In genomic region chr18:31497404-31497710, GRCh38 we compare ENCODE assay signal across 9 cellular contexts. TPM values are rescaled to one million over a fixed set of nuclear protein-coding genes. Genes with fewer than 3 reads are reported as not detected.
A peak's percentile ranks its signal among the peaks of the same experiment; 100 is the strongest.
DNase-seq lines count a peak whose midpoint lies in the region; ATAC-seq and TF ChIP-seq lines count a peak whose summit lies in the region.
"Had no signal": no experiment of that assay in that cellular context is flagged by ENCODE, and none has a peak within 500 bp of the region (broad histone marks: within the 10 kb centered on the region; RNA-seq: fewer than 3 reads in every experiment).

No MANE protein-coding gene starts in this region.

- peaks cover 3 to 8% of the 10 kb centered on the region in 2 donors for H3K27me3 ChIP-seq in duodenal mucosa (ENCODE audit: control insufficient read depth in 1 of 2, insufficient read depth in 2 of 2, low read length in 2 of 2)
- peaks cover 0 to 8% (median 4%) of the 10 kb centered on the region in 4 donors for H3K27me3 ChIP-seq in upper lobe of left lung

- peak overlapping the region; percentile 73 for H3K4me3 Mint-ChIP-seq in activated naive CD4-positive, alpha-beta T cell treated with anti-CD3 and anti-CD28 coated beads for 36 hours
- peak overlapping the region; percentile 97 for H3K4me3 Mint-ChIP-seq in mesothelial cell of epicardium

- intact Hi-C loops in activated naive CD4-positive, alpha-beta T cell treated with anti-CD3 and anti-CD28 coated beads for 36 hours (cut with micrococcal nuclease), result loop anchor here (10.0 kb wide), 2 partner anchors 187 to 597 kb away; partner anchors contain the start of genes B4GALT6 and RNF138

- H3K27ac Mint-ChIP-seq in activated naive CD4-positive, alpha-beta T cell treated with anti-CD3 and anti-CD28 coated beads for 36 hours, result no peak overlapping the region
- H3K27ac Mint-ChIP-seq in mesothelial cell of epicardium, result peak overlapping the region; percentile 21

- TF ChIP-seq EP300 in upper lobe of left lung (IDR thresholded peaks at IDR 0.05), result no peak

- WGBS in upper lobe of left lung, 2 donors, result 22 to 69% methylated on average over 1 to 5 of the region's 13 CpGs

- TF ChIP-seq CTCF in mesothelial cell of epicardium (IDR thresholded peaks at IDR 0.05; ENCODE audit: unreplicated experiment) (no peak), upper lobe of left lung (IDR thresholded peaks at IDR 0.05) (no peak)

- H3K9me3 ChIP-seq in duodenal mucosa (ENCODE audit: control insufficient read depth in 1 of 2, low read length in 2 of 2), result no peaks in the 10 kb centered on the region
- H3K9me3 ChIP-seq in upper lobe of left lung, result no peaks in the 10 kb centered on the region

- H3K27me3 Mint-ChIP-seq in activated naive CD4-positive, alpha-beta T cell treated with anti-CD3 and anti-CD28 coated beads for 36 hours (ENCODE audit: low read depth), result peaks cover 39% of the 10 kb centered on the region
- no peaks in the 10 kb centered on the region for H3K27me3 Mint-ChIP-seq in mesothelial cell of epicardium (ENCODE audit: low read depth)

- H3K36me3 ChIP-seq in duodenal mucosa (ENCODE audit: control insufficient read depth in 1 of 2, insufficient read depth in 2 of 2, low read length in 2 of 2) (no peaks in the 10 kb centered on the region), upper lobe of left lung (no peaks in the 10 kb centered on the region)

- H3K9ac ChIP-seq in duodenal mucosa (ENCODE audit: low read depth in 1 of 2, low read length in 2 of 2), result peak overlapping the region; percentile 69 to 73

- no peaks in the 10 kb centered on the region for H3K9me3 Mint-ChIP-seq in activated naive CD4-positive, alpha-beta T cell treated with anti-CD3 and anti-CD28 coated beads for 36 hours
- no peaks in the 10 kb centered on the region for H3K9me3 Mint-ChIP-seq in mesothelial cell of epicardium

- no peaks in the 10 kb centered on the region for H3K36me3 Mint-ChIP-seq in activated naive CD4-positive, alpha-beta T cell treated with anti-CD3 and anti-CD28 coated beads for 36 hours (ENCODE audit: low read depth)
- no peaks in the 10 kb centered on the region for H3K36me3 Mint-ChIP-seq in mesothelial cell of epicardium

- TF ChIP-seq POLR2A in upper lobe of left lung (IDR thresholded peaks at IDR 0.05) (no peak), GM18505 (IDR thresholded peaks at IDR 0.05; ENCODE audit: borderline replicate concordance, extremely low read depth, insufficient read depth, insufficient read length) (no peak)

- peak overlapping the region; percentile 61 to 63 for H3K4me3 ChIP-seq in duodenal mucosa (ENCODE audit: low read depth in 1 of 2, low read length in 2 of 2)
- peak overlapping the region in 3 of 4 donors; percentile 52 to 63 (median 60) for H3K4me3 ChIP-seq in upper lobe of left lung

- no peak for DNase-seq in activated naive CD4-positive, alpha-beta T cell treated with anti-CD3 and anti-CD28 coated beads for 36 hours
- DNase-seq in activated naive CD4-positive, alpha-beta T cell treated with Interleukin-2 at 50 U/mL for 16 hours, result no peak
- DNase-seq in mesothelial cell of epicardium (ENCODE audit: low spot score in 2 of 2, unreplicated experiment in 2 of 2), result no peak
- peak in 1 of 2 donors; percentile 34 for DNase-seq in upper lobe of left lung
- no peak for DNase-seq in kidney tubule cell (ENCODE audit: low spot score)
- DNase-seq in CD1c-positive myeloid dendritic cell (ENCODE audit: extremely low spot score), result no peak
- DNase-seq: MV-4-11 had no signal

- H3K27ac ChIP-seq in duodenal mucosa (ENCODE audit: low read depth, low read length) (peak overlapping the region; percentile 91), upper lobe of left lung (peak overlapping the region; percentile 71 to 81 (median 78))

- H3K4me1 ChIP-seq in duodenal mucosa (ENCODE audit: control insufficient read depth in 1 of 2, insufficient read depth in 2 of 2, low read length in 2 of 2) (peaks cover 16 to 19% of the 10 kb centered on the region in 2 donors), upper lobe of left lung (peaks cover 5 to 16% (median 8%) of the 10 kb centered on the region in 4 donors)

- H3K4me1 Mint-ChIP-seq in activated naive CD4-positive, alpha-beta T cell treated with anti-CD3 and anti-CD28 coated beads for 36 hours (ENCODE audit: low read depth), result peaks cover 6% of the 10 kb centered on the region
- peaks cover 31% of the 10 kb centered on the region for H3K4me1 Mint-ChIP-seq in mesothelial cell of epicardium

- CTCF ChIA-PET in activated naive CD4-positive, alpha-beta T cell treated with anti-CD3 and anti-CD28 coated beads for 36 hours (lab: Charles Lee), result no interaction called here

- ATAC-seq in upper lobe of left lung (ENCODE audit: low FRiP score in 2 of 2) (no peak), GM18505 (IDR thresholded peaks at IDR 0.05; ENCODE audit: unreplicated experiment) (no peak)

RNA-seq across cellular contexts. Expression of gene DSG2, which starts 0.6 kb away (rescaled TPM):
- total RNA-seq in activated naive CD4-positive, alpha-beta T cell treated with anti-CD3 and anti-CD28 coated beads for 36 hours, result under 1 TPM; 0.45 to 0.49 TPM
- total RNA-seq in mesothelial cell of epicardium (98.0 to 102 TPM (median 98.4 TPM) in 3 replicates), upper lobe of left lung (10 to 100 TPM in 4 of 6 donors, 1 to 10 TPM in 2; 5.2 to 55.4 (median 26.8) TPM)

RNA-seq across cellular contexts. Expression of gene DSG3, which starts 49.8 kb away (rescaled TPM):
- not detected for total RNA-seq in activated naive CD4-positive, alpha-beta T cell treated with anti-CD3 and anti-CD28 coated beads for 36 hours
- 0.09 to 0.16 TPM (median 0.13 TPM) in 3 replicates for total RNA-seq in mesothelial cell of epicardium
- not detected for total RNA-seq in upper lobe of left lung

Comparison
In these comparisons a context has a peak if more than half of its experiments do, and no peak if none do; other contexts are left out.
1. RNA of gene DSG2, which starts 0.6 kb away (total RNA-seq): 98.0 to 102 TPM in mesothelial cell of epicardium and 5.2 to 55.4 TPM in upper lobe of left lung; 0.45 to 0.49 TPM in activated naive CD4-positive, alpha-beta T cell treated with anti-CD3 and anti-CD28 coated beads for 36 hours; every median in the first group is over 4 times any median in the second.